26 cellular contexts compared by ENCODE assay signal in the genomic region with DNA sequence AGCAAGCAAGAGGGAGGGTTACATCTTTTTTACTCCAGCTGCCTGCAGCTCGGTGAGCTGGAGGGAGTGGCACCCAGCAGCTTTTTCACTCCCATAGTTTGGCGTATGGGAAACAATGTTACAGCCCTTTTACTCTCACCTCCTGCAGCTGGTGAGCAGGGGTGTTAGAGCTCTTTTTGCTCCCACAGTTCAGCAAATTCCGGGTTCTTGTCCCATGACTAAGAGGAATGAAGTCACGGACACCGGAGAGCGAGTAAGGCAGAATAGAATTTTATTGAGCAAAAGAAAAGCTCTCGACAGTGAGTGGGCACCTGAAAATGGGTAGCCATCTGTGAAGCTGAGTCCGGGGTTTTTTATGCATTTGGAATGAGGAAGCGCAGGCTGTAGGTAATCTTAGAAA.
"Had no signal": no experiment of that assay in that cellular context is flagged by ENCODE, and none has a peak within 500 bp of the region (broad histone marks: within the 10 kb centered on the region; RNA-seq: fewer than 3 reads in every experiment).

No MANE protein-coding gene starts in this region.

- ATAC-seq: activated CD8-positive, alpha-beta T cell treated with anti-CD3 and anti-CD28 coated beads, Interleukin-2, amount 10 ng/mL, durations not matched to agents 7 days and 5 days; activated naive CD4-positive, alpha-beta T cell treated with anti-CD3 and anti-CD28 coated beads, Interleukin-2, amount 50 U/mL, for 72 hours; activated naive CD8-positive, alpha-beta T cell treated with anti-CD3 and anti-CD28 coated beads, Interleukin-2, amount 50 U/mL, for 24 hours; SK-N-SH treated with all-trans-retinoic acid at 6 μM for 48 hours; WTC11 had no signal

- H3K4me3 Mint-ChIP-seq: activated CD8-positive, alpha-beta T cell treated with anti-CD3 and anti-CD28 coated beads, Interleukin-2, amount 10 ng/mL, durations not matched to agents 7 days and 5 days; activated naive CD8-positive, alpha-beta T cell treated with anti-CD3 and anti-CD28 coated beads, Interleukin-2, amount 50 U/mL, for 24 hours; activated T-cell treated with anti-CD3 and anti-CD28 coated beads, Interleukin-2, amount 50 U/mL, for 24 hours; brain; central memory CD8-positive, alpha-beta T cell; T-helper 2 cell treated with Interferon-gamma antibody and Interleukin-4, amounts not matched to agents 5 μg/mL and 100 μg/mL, for 36 hours; WTC11 had no signal

- H3K27me3 Mint-ChIP-seq: activated naive CD8-positive, alpha-beta T cell treated with anti-CD3 and anti-CD28 coated beads, Interleukin-2, amount 50 U/mL, for 24 hours; activated T-cell treated with anti-CD3 and anti-CD28 coated beads, Interleukin-2, amount 50 U/mL, for 24 hours; central memory CD8-positive, alpha-beta T cell had no signal

- H3K27ac Mint-ChIP-seq: activated CD8-positive, alpha-beta T cell treated with anti-CD3 and anti-CD28 coated beads, Interleukin-2, amount 10 ng/mL, durations not matched to agents 7 days and 5 days; activated naive CD4-positive, alpha-beta T cell treated with anti-CD3 and anti-CD28 coated beads, Interleukin-2, amount 50 U/mL, for 72 hours; activated naive CD8-positive, alpha-beta T cell treated with anti-CD3 and anti-CD28 coated beads, Interleukin-2, amount 50 U/mL, for 24 hours; activated T-cell treated with anti-CD3 and anti-CD28 coated beads, Interleukin-2, amount 50 U/mL, for 24 hours; T-helper 2 cell treated with Interferon-gamma antibody and Interleukin-4, amounts not matched to agents 5 μg/mL and 100 μg/mL, for 36 hours; WTC11 had no signal

- DNase-seq: activated CD4-positive, alpha-beta T cell treated with anti-CD3 and anti-CD28 coated beads for 48 hours; activated CD4-positive, alpha-beta T cell treated with anti-CD3 and anti-CD28 coated beads, Interleukin-2, amount 50 U/mL, for 4 hours; activated CD4-positive, CD25-positive, alpha-beta regulatory T cell treated with anti-CD3 and anti-CD28 coated beads, Interleukin-2, amount 50 U/mL, for 72 hours; activated CD8-positive, alpha-beta T cell treated with anti-CD3 and anti-CD28 coated beads, Interleukin-2, amount 10 ng/mL, durations not matched to agents 7 days and 5 days; activated effector memory CD4-positive, alpha-beta T cell treated with anti-CD3 and anti-CD28 coated beads, Interleukin-2, amount 50 U/mL, for 16 hours; activated naive CD4-positive, alpha-beta T cell treated with Interleukin-2 at 50 U/mL for 16 hours; activated naive CD8-positive, alpha-beta T cell treated with anti-CD3 and anti-CD28 coated beads, Interleukin-2, amount 50 U/mL, for 24 hours; activated T-cell treated with anti-CD3 and anti-CD28 coated beads, Interleukin-2, amount 50 U/mL, for 24 hours; amniotic stem cell; Kasumi-1; NCI-H1048; NCI-H1930; NCI-H2107; NCI-H2171 treated with DMSO at 0.1 percent for 48 hours; NCI-H345; NCI-H510A; NCI-H69; Peyer's patch; SHP77; SW 1271 had no signal

- H3K4me1 Mint-ChIP-seq: activated naive CD8-positive, alpha-beta T cell treated with anti-CD3 and anti-CD28 coated beads, Interleukin-2, amount 50 U/mL, for 24 hours; central memory CD8-positive, alpha-beta T cell; WTC11 had no signal
